In genomic region chr1:205977348-205978014, GRCh38 we compare ENCODE assay signal across 1 cellular context.
A peak's percentile ranks its signal among the peaks of the same experiment; 100 is the strongest.
TF ChIP-seq lines count a peak whose summit lies in the region.

No MANE protein-coding gene starts in this region.

TF ChIP-seq in K562, 482 proteins besides CTCF, POLR2A, EP300 and RAD21 (continued from another document):
- TF ChIP-seq RERE (CRISPR knock-in tag; IDR thresholded peaks at IDR 0.05; ENCODE audit: borderline replicate concordance) (no peak), SIN3B (IDR thresholded peaks at IDR 0.05; ENCODE audit: low read depth) (no peak; the same call in 1 of the 2 replicates), ELF4 (CRISPR knock-in tag; IDR thresholded peaks at IDR 0.05) (no peak), TEAD4 (IDR thresholded peaks at IDR 0.05; ENCODE audit: low read length) (no peak), TEAD4 (CRISPR knock-in tag; IDR thresholded peaks at IDR 0.05; ENCODE audit: borderline replicate concordance) (no peak), SNRNP70 (optimal IDR thresholded peaks at IDR 0.05; ENCODE audit: low read depth, low read length) (no peak), ZNF436 (CRISPR knock-in tag; IDR thresholded peaks at IDR 0.05) (peak; percentile 82), FOSL1 (tag; conservative IDR thresholded peaks at IDR 0.05) (no peak), SNIP1 (IDR thresholded peaks at IDR 0.05; ENCODE audit: low read depth) (no peak), HOXB6 (CRISPR knock-in tag; IDR thresholded peaks at IDR 0.05; ENCODE audit: borderline replicate concordance) (no peak), ZNF133 (CRISPR knock-in tag; IDR thresholded peaks at IDR 0.05) (no peak), GATA2 (CRISPR knock-in tag; IDR thresholded peaks at IDR 0.05) (no peak), SMARCA5 (IDR thresholded peaks at IDR 0.05) (peak; percentile 91), TCF7L2 (IDR thresholded peaks at IDR 0.05; ENCODE audit: low read depth, low read length) (no peak), SOX6 (IDR thresholded peaks at IDR 0.05) (no peak), RBM14 (IDR thresholded peaks at IDR 0.05; ENCODE audit: borderline replicate concordance, insufficient read depth, low read depth, low read length) (no peak), ZFP30 (CRISPR knock-in tag; IDR thresholded peaks at IDR 0.05; ENCODE audit: borderline replicate concordance) (no peak), USF2 (CRISPR knock-in tag; IDR thresholded peaks at IDR 0.05) (no peak), ZNF398 (CRISPR knock-in tag; IDR thresholded peaks at IDR 0.05) (no peak), ZNF12 (CRISPR knock-in tag; IDR thresholded peaks at IDR 0.05) (no peak), ARID4B (CRISPR knock-in tag; IDR thresholded peaks at IDR 0.05) (no peak), ATF7 (IDR thresholded peaks at IDR 0.05) (0 out of 2 replicates have a peak, but pooled peaks have one; percentile 13), SMC3 (conservative IDR thresholded peaks at IDR 0.05; ENCODE audit: insufficient read depth, low read depth, low read length) (peak; percentile 99)
- TF ChIP-seq, protein P1, sequence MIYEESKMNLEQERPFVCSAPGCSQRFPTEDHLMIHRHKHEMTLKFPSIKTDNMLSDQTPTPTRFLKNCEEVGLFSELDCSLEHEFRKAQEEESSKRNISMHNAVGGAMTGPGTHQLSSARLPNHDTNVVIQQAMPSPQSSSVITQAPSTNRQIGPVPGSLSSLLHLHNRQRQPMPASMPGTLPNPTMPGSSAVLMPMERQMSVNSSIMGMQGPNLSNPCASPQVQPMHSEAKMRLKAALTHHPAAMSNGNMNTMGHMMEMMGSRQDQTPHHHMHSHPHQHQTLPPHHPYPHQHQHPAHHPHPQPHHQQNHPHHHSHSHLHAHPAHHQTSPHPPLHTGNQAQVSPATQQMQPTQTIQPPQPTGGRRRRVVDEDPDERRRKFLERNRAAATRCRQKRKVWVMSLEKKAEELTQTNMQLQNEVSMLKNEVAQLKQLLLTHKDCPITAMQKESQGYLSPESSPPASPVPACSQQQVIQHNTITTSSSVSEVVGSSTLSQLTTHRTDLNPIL (CRISPR knock-in tag; IDR thresholded peaks at IDR 0.05) = no peak
